Comparison of ENCODE assay signal across 8 cellular contexts in genomic region chr13:97433727-97434416, GRCh38. TPM values are rescaled to one million over a fixed set of nuclear protein-coding genes. Genes with fewer than 3 reads are reported as not detected.
DNase-seq lines count a peak whose midpoint lies in the region; TF ChIP-seq lines count a peak whose summit lies in the region.

TSS of gene RAP2A (plus strand) at chr13:97434169. CDS start at chr13:97434471, 302 bp downstream.

- peak within 1 kb of the TSS; percentile 98 for H3K27ac Mint-ChIP-seq in neural progenitor cell

- H3F3A ChIP-seq in MM.1S (ENCODE audit: insufficient read depth, low read length) (peaks cover 16% of the 10 kb centered on the region), neural progenitor cell (ENCODE audit: low read depth) (peaks cover 18% of the 10 kb centered on the region)

- H2AFZ ChIP-seq in MM.1S (ENCODE audit: low read length) (peak within 1 kb of the TSS; percentile 94), neural progenitor cell (replicated peaks) (peak within 1 kb of the TSS; percentile 98)

- peak within 1 kb of the TSS; percentile 91 for H3K4me2 ChIP-seq in MM.1S (ENCODE audit: low read depth, low read length)
- peak within 1 kb of the TSS; percentile 96 for H3K4me2 ChIP-seq in neural progenitor cell

- in situ Hi-C loops in HAP-1 (cut with MboI; ENCODE audit: low sequenced_read_pairs) = no loop called here

- no peaks in the 10 kb centered on the region; the same call in 1 of the 2 replicates for H3K27me3 ChIP-seq in HAP-1 (ENCODE audit: low read depth)
- no peaks in the 10 kb centered on the region for H3K27me3 ChIP-seq in MM.1S (replicated peaks; ENCODE audit: insufficient read depth, low read length)
- no peaks in the 10 kb centered on the region for H3K27me3 ChIP-seq in neural progenitor cell
- no peaks in the 10 kb centered on the region for H3K27me3 ChIP-seq in stomach smooth muscle (ENCODE audit: control insufficient read depth in 1 of 2, insufficient read depth in 2 of 2, low read length in 2 of 2)

- H3K27me3 Mint-ChIP-seq in neural progenitor cell (ENCODE audit: insufficient read depth, low read depth) = peaks cover 1% of the 10 kb centered on the region

- no peaks in the 10 kb centered on the region for H4K20me1 ChIP-seq in MM.1S (ENCODE audit: insufficient read depth, low read length)
- peaks cover 32% of the 10 kb centered on the region for H4K20me1 ChIP-seq in neural progenitor cell (ENCODE audit: low read depth)

- TF ChIP-seq CTCF in MM.1S (IDR thresholded peaks at IDR 0.05; ENCODE audit: low read length) (no peak), foreskin fibroblast (IDR thresholded peaks at IDR 0.05; ENCODE audit: low read depth, low read length) (no peak), neural progenitor cell (IDR thresholded peaks at IDR 0.05) (no peak)

- H3K27ac ChIP-seq in MM.1S (ENCODE audit: low read length) (peak within 1 kb of the TSS; percentile 100), neural progenitor cell (peak within 1 kb of the TSS; percentile 97), stomach smooth muscle (ENCODE audit: low read length) (peak within 1 kb of the TSS; percentile 98)

- peak; percentile 95 for DNase-seq in ELF-1 (ENCODE audit: low read depth, low spot score)
- DNase-seq in HAP-1 (ENCODE audit: low spot score in 2 of 2) = peak; percentile 82 to 94
- peak; percentile 94 for DNase-seq in MM.1S
- DNase-seq in SIG-M5 treated with dmso at 0.1 percent for 504 hours (lab: John Stamatoyannopoulos, UW; ENCODE audit: unreplicated experiment) = peak; percentile 88
- peak; percentile 88 for DNase-seq in activated gamma-delta T cell treated with Interleukin-2 at 50 U/mL for 16 hours
- peak; percentile 90 to 97 for DNase-seq in foreskin fibroblast
- peak; percentile 97 for DNase-seq in neural progenitor cell (ENCODE audit: low spot score)

- H3K4me1 ChIP-seq in HAP-1 (peaks cover 4% of the 10 kb centered on the region), MM.1S (ENCODE audit: low read length) (peaks cover 26% of the 10 kb centered on the region; the same call in 1 of the 2 replicates), neural progenitor cell (peaks cover 23% of the 10 kb centered on the region), stomach smooth muscle (ENCODE audit: control insufficient read depth, insufficient read depth, low read length) (peaks cover 4% of the 10 kb centered on the region)

- H3K9me3 ChIP-seq in HAP-1 = 0 out of 2 replicates have a peak, but pooled peaks cover 2% of the 10 kb centered on the region
- H3K9me3 ChIP-seq in MM.1S (replicated peaks; ENCODE audit: insufficient read depth, low read length) = no peaks in the 10 kb centered on the region
- H3K9me3 ChIP-seq in neural progenitor cell (ENCODE audit: low read depth) = no peaks in the 10 kb centered on the region
- H3K9me3 ChIP-seq in stomach smooth muscle (ENCODE audit: control insufficient read depth in 2 of 2, low read length in 2 of 2) = no peaks in the 10 kb centered on the region

- H3K9me2 ChIP-seq in MM.1S (replicated peaks; ENCODE audit: insufficient read depth, low read length) = no peaks in the 10 kb centered on the region

- peak within 1 kb of the TSS; percentile 97 for H3K4me3 Mint-ChIP-seq in neural progenitor cell

- H3K36me3 Mint-ChIP-seq in neural progenitor cell = peaks cover 4% of the 10 kb centered on the region

- peaks cover 45% of the 10 kb centered on the region for H3K79me2 ChIP-seq in MM.1S (ENCODE audit: low read length)
- peaks cover 57% of the 10 kb centered on the region for H3K79me2 ChIP-seq in neural progenitor cell (ENCODE audit: low read depth)

- H3K4me3 ChIP-seq in HAP-1 = peak within 1 kb of the TSS; percentile 73
- peak within 1 kb of the TSS; percentile 96 for H3K4me3 ChIP-seq in MM.1S (ENCODE audit: low read length)
- H3K4me3 ChIP-seq in foreskin fibroblast (ENCODE audit: low read depth in 1 of 2, low read length in 2 of 2) = peak within 1 kb of the TSS; percentile 77 to 92
- H3K4me3 ChIP-seq in neural progenitor cell = peak within 1 kb of the TSS; percentile 98
- peak within 1 kb of the TSS; percentile 96 to 98 for H3K4me3 ChIP-seq in stomach smooth muscle (ENCODE audit: low read length in 2 of 2)

- H3K4me1 Mint-ChIP-seq in neural progenitor cell = peaks cover 38% of the 10 kb centered on the region

- no peaks in the 10 kb centered on the region for H3K9me3 Mint-ChIP-seq in neural progenitor cell

- H3K36me3 ChIP-seq in HAP-1 (replicated peaks) (no peaks in the 10 kb centered on the region; the same call in 1 of the 2 replicates), MM.1S (replicated peaks; ENCODE audit: insufficient read depth, low read length) (no peaks in the 10 kb centered on the region), neural progenitor cell (no peaks in the 10 kb centered on the region), stomach smooth muscle (ENCODE audit: control insufficient read depth in 2 of 2, insufficient read depth in 2 of 2, low read length in 2 of 2) (no peaks in the 10 kb centered on the region)

- peak within 1 kb of the TSS; percentile 99 for H3K9ac ChIP-seq in MM.1S (ENCODE audit: low read length)
- peak within 1 kb of the TSS; percentile 78 for H3K9ac ChIP-seq in neural progenitor cell
- H3K9ac ChIP-seq in stomach smooth muscle (ENCODE audit: low read length in 2 of 2) = peak within 1 kb of the TSS; percentile 97 to 98

RNA-seq across cellular contexts. Expression of gene RAP2A, which starts in this region (rescaled TPM):
- total RNA-seq in neural progenitor cell (ENCODE audit: low replicate concordance) = 46.9 and 70.9 TPM in 2 replicates

Comparison
In these comparisons a context has a peak if more than half of its experiments do, and no peak if none do; other contexts are left out.
1. Peak in every context shown above with its lines: DNase-seq, H3K4me3 ChIP-seq and H3K27ac ChIP-seq.